8 cellular contexts compared by ENCODE assay signal in the genomic region with DNA sequence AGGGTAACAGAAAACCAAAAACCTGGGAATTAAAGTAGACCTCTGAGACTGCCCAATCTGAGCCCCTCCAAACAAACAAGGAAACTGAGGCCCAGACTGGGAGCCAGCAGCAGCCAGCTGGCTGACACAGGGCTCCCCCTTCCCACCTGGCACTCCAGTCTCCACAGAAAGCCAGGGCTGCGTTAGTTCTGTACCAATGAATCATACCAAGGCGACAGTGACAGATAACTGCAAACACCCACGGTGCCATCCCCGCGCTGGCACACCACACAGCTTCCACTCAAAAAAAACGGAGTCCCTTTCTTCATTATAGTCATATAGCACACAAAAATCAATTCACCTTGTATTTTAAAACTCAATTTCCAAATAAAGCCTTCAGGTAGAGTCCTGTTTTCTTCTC. TPM values are rescaled to one million over a fixed set of nuclear protein-coding genes. Genes with fewer than 3 reads are reported as not detected.
DNase-seq lines count a peak whose midpoint lies in the region; ATAC-seq and TF ChIP-seq lines count a peak whose summit lies in the region.

No MANE protein-coding gene starts in this region.

- ATAC-seq in heart right ventricle: peak in 2 of 8 donors; percentile 7 to 20
- no peak for ATAC-seq in HG03097 (IDR thresholded peaks at IDR 0.05; ENCODE audit: low FRiP score, unreplicated experiment)
- no peak for ATAC-seq in HG02588 (IDR thresholded peaks at IDR 0.05; ENCODE audit: unreplicated experiment)

- TF ChIP-seq POLR2A in spleen (IDR thresholded peaks at IDR 0.05): no peak

- H3K36me3 ChIP-seq in heart right ventricle: no peaks in the 10 kb centered on the region
- no peaks in the 10 kb centered on the region for H3K36me3 ChIP-seq in spleen

- DNase-seq in HFF-Myc (ENCODE audit: extremely low read depth, low read depth): no peak
- peak; percentile 23 for DNase-seq in activated T-cell treated with anti-CD3 and anti-CD28 coated beads for 4 hours
- no peak for DNase-seq in heart right ventricle
- peak; percentile 64 for DNase-seq in spleen
- no peak for DNase-seq in activated gamma-delta T cell treated with Interleukin-2 at 50 U/mL for 16 hours
- DNase-seq in NCI-H1105 treated with DMSO at 0.1 percent for 48 hours (lab: John Stamatoyannopoulos, UW): no peak

- H3K9me3 ChIP-seq in heart right ventricle (no peaks in the 10 kb centered on the region), spleen (no peaks in the 10 kb centered on the region)

- H3K4me3 ChIP-seq in HFF-Myc (replicated peaks; ENCODE audit: low read depth, low read length) (peak overlapping the region; percentile 95), heart right ventricle (peak overlapping the region in 9 of 10 donors; percentile 67 to 99 (median 79)), spleen (peak overlapping the region in 4 of 8 donors; percentile 70 to 90 (median 84))

- intact Hi-C loops in heart right ventricle (cut with DNase I) (no loop called here), spleen (cut with DNase I; ENCODE audit: low total_unique reads) (no loop called here)

- 69 to 81% methylated on average over 6 of the region's 6 CpGs for WGBS in heart right ventricle, 2 donors
- WGBS in spleen, 5 donors: 80 to 96% (median 88%) methylated on average over 6 of the region's 6 CpGs

- H3K27me3 ChIP-seq in heart right ventricle: no peaks in the 10 kb centered on the region
- H3K27me3 ChIP-seq in spleen (replicated peaks in 1 of 7): no peaks in the 10 kb centered on the region

- peak overlapping the region; percentile 41 to 97 (median 90) for H3K27ac ChIP-seq in heart right ventricle
- peak overlapping the region in 4 of 8 donors; percentile 89 to 94 (median 92) for H3K27ac ChIP-seq in spleen

- H3K4me1 ChIP-seq in heart right ventricle: peaks cover 2 to 78% (median 58%) of the 10 kb centered on the region in 9 donors
- peaks cover 21 to 78% (median 52%) of the 10 kb centered on the region in 6 donors for H3K4me1 ChIP-seq in spleen

- TF ChIP-seq CTCF in HFF-Myc (IDR thresholded peaks at IDR 0.05; ENCODE audit: low read depth, low read length, missing control alignments) (no peak), heart right ventricle (IDR thresholded peaks at IDR 0.05) (no peak), spleen (IDR thresholded peaks at IDR 0.05 in 8 of 11, conservative IDR thresholded peaks at IDR 0.05 in 3 of 11) (no peak)

RNA-seq across cellular contexts. Expression of a gene that starts 1.4 kb away (rescaled TPM):
- total RNA-seq in heart right ventricle (10 to 100 TPM in 3 of 10 donors, 1 to 10 TPM in 7; 3.1 to 19.0 (median 8.0) TPM), spleen (10 to 100 TPM in 6 of 7 donors, 1 to 10 TPM in 1; 9.7 to 16.2 (median 14.8) TPM)
- polyA plus RNA-seq in heart right ventricle (1 to 10 TPM; 1.4 to 4.5 TPM), spleen (1 to 10 TPM; 2.0 to 3.7 (median 2.6) TPM)

RNA-seq across cellular contexts. Expression of a gene that starts 33.3 kb away (rescaled TPM):
- total RNA-seq in heart right ventricle: 10 to 100 TPM in 6 of 10 donors, 1 to 10 TPM in 4; 8.3 to 20.4 (median 12.5) TPM
- polyA plus RNA-seq in heart right ventricle: 1 to 10 TPM; 4.0 to 6.2 TPM
- 10 to 100 TPM in 4 of 7 donors, 1 to 10 TPM in 3; 7.8 to 19.2 (median 10.8) TPM for total RNA-seq in spleen
- 1 to 10 TPM; 2.6 to 3.7 (median 3.2) TPM for polyA plus RNA-seq in spleen

RNA-seq across cellular contexts. Expression of a gene that starts 47.1 kb away (rescaled TPM):
- total RNA-seq in heart right ventricle: 1 to 10 TPM; 1.1 to 3.9 (median 1.9) TPM
- polyA plus RNA-seq in heart right ventricle: 1 to 10 TPM; 3.9 to 6.9 TPM
- total RNA-seq in spleen: 10 to 100 TPM in 3 of 7 donors, 1 to 10 TPM in 4; 3.9 to 22.7 (median 8.1) TPM
- polyA plus RNA-seq in spleen: 10 to 100 TPM in 1 of 3 donors, 1 to 10 TPM in 2; 6.2 to 14.2 (median 8.6) TPM

Comparison
In these comparisons a context has a peak if more than half of its experiments do, and no peak if none do; other contexts are left out.
1. DNase-seq: peak in activated T-cell treated with anti-CD3 and anti-CD28 coated beads for 4 hours (single experiment) and spleen (single experiment); none in HFF-Myc (single experiment), heart right ventricle (0 of 2), activated gamma-delta T cell treated with Interleukin-2 at 50 U/mL for 16 hours (single experiment) and NCI-H1105 treated with DMSO at 0.1 percent for 48 hours (single experiment).